Comparison of ENCODE assay signal across 24 cellular contexts in genomic region chr3:171365489-171365888, GRCh38.
A peak's percentile ranks its signal among the peaks of the same experiment; 100 is the strongest.
DNase-seq lines count a peak whose midpoint lies in the region; ATAC-seq and TF ChIP-seq lines count a peak whose summit lies in the region.
"Had no signal": no experiment of that assay in that cellular context is flagged by ENCODE, and none has a peak within 500 bp of the region (broad histone marks: within the 10 kb centered on the region; RNA-seq: fewer than 3 reads in every experiment).

No MANE protein-coding gene starts in this region.

- H3K9ac ChIP-seq in adipocyte (ENCODE audit: low read length), result no peak overlapping the region

- H3K4me3 ChIP-seq in adipocyte (ENCODE audit: low read length), result no peak overlapping the region
- no peak overlapping the region for H3K4me3 ChIP-seq in thyroid gland (replicated peaks in 1 of 3)
- H3K4me3 ChIP-seq: lower lobe of right lung, SK-N-MC, transverse colon had no signal

- peak overlapping the region in 1 of 3 donors; percentile 63 for H3K27ac ChIP-seq in thyroid gland
- H3K27ac ChIP-seq: lower lobe of right lung, RWPE1, SK-N-MC, transverse colon had no signal

- WGBS in thyroid gland, 2 donors, result 36 to 40% methylated on average over 2 of the region's 2 CpGs

- no peak for TF ChIP-seq CTCF in thyroid gland (IDR thresholded peaks at IDR 0.05)

- no peaks in the 10 kb centered on the region for H3K9me3 ChIP-seq in adipocyte (ENCODE audit: control insufficient read depth, low read length)
- H3K9me3 ChIP-seq in thyroid gland, result no peaks in the 10 kb centered on the region
- H3K9me3 ChIP-seq: lower lobe of right lung, transverse colon had no signal

- intact Hi-C loops in Right ventricle myocardium superior (cut with DNase I) (no loop called here), left cardiac atrium (cut with DNase I) (no loop called here), thyroid gland (cut with DNase I) (no loop called here)

- DNase-seq in Right ventricle myocardium superior, result no peak
- no peak for DNase-seq in left cardiac atrium
- DNase-seq in NCI-H187 treated with DMSO at 0.1 percent for 48 hours (lab: John Stamatoyannopoulos, UW), result peak; percentile 43
- DNase-seq in adipocyte (ENCODE audit: low read depth), result peak; percentile 34
- peak; percentile 57 to 69 for DNase-seq in thyroid gland
- no peak for DNase-seq in activated CD4-positive, alpha-beta T cell treated with anti-CD3 and anti-CD28 coated beads, Interleukin-2, amount 50 U/mL, for 1 hour
- DNase-seq in activated CD4-positive, alpha-beta T cell treated with anti-CD3 and anti-CD28 coated beads, Interleukin-2, amount 50 U/mL, for 4 hours, result no peak
- DNase-seq: activated CD4-positive, alpha-beta T cell treated with anti-CD3 and anti-CD28 coated beads for 36 hours; activated CD8-positive, alpha-beta memory T cell treated with anti-CD3 and anti-CD28 coated beads for 24 hours; activated effector memory CD4-positive, alpha-beta T cell treated with anti-CD3 and anti-CD28 coated beads, Interleukin-2, amount 50 U/mL, for 16 hours; activated naive CD8-positive, alpha-beta T cell treated with anti-CD3 and anti-CD28 coated beads for 36 hours; C1 segment of cervical spinal cord; dermis blood vessel endothelial cell; IMR-90; lower lobe of right lung; naive thymus-derived CD8-positive, alpha-beta T cell; NCI-H510A treated with DMSO at 0.1 percent for 48 hours; retina; small intestine; stimulated activated CD4-positive, alpha-beta T cell treated with anti-CD3 and anti-CD28 coated beads, Interleukin-1b, Interleukin-23, amount 100 ng/mL, for 48 hours; transverse colon had no signal

- H3K36me3 ChIP-seq in adipocyte (ENCODE audit: control insufficient read depth, insufficient read depth, low read length, severe bottlenecking) (no peaks in the 10 kb centered on the region), thyroid gland (no peaks in the 10 kb centered on the region)
- H3K36me3 ChIP-seq: lower lobe of right lung, transverse colon had no signal

- TF ChIP-seq POLR2A in thyroid gland (IDR thresholded peaks at IDR 0.05), result no peak

- peak; percentile 79 for ATAC-seq in Right ventricle myocardium superior (ENCODE audit: poor library complexity)
- no peak for ATAC-seq in left cardiac atrium
- ATAC-seq: activated CD4-positive, alpha-beta T cell treated with anti-CD3 and anti-CD28 coated beads for 36 hours; HCT116; lower lobe of right lung; naive thymus-derived CD8-positive, alpha-beta T cell had no signal

- H3K27me3 ChIP-seq in adipocyte (replicated peaks; ENCODE audit: control insufficient read depth, insufficient read depth, low read length), result peaks cover 4% of the 10 kb centered on the region
- H3K27me3 ChIP-seq in thyroid gland, result no peaks in the 10 kb centered on the region
- H3K27me3 ChIP-seq: transverse colon had no signal

- no peaks in the 10 kb centered on the region for H3K4me1 ChIP-seq in adipocyte (ENCODE audit: control insufficient read depth, insufficient read depth, low read length)
- peaks cover 9 to 13% of the 10 kb centered on the region in 2 donors for H3K4me1 ChIP-seq in thyroid gland
- H3K4me1 ChIP-seq: lower lobe of right lung had no signal

Comparison
In these comparisons a context has a peak if more than half of its experiments do, and no peak if none do; other contexts are left out.
1. DNase-seq: peak in NCI-H187 treated with DMSO at 0.1 percent for 48 hours (single experiment), adipocyte (single experiment) and thyroid gland (2 of 2); none in Right ventricle myocardium superior (single experiment), left cardiac atrium (single experiment), activated CD4-positive, alpha-beta T cell treated with anti-CD3 and anti-CD28 coated beads, Interleukin-2, amount 50 U/mL, for 1 hour (single experiment) and activated CD4-positive, alpha-beta T cell treated with anti-CD3 and anti-CD28 coated beads, Interleukin-2, amount 50 U/mL, for 4 hours (0 of 2).